In the genomic region with DNA sequence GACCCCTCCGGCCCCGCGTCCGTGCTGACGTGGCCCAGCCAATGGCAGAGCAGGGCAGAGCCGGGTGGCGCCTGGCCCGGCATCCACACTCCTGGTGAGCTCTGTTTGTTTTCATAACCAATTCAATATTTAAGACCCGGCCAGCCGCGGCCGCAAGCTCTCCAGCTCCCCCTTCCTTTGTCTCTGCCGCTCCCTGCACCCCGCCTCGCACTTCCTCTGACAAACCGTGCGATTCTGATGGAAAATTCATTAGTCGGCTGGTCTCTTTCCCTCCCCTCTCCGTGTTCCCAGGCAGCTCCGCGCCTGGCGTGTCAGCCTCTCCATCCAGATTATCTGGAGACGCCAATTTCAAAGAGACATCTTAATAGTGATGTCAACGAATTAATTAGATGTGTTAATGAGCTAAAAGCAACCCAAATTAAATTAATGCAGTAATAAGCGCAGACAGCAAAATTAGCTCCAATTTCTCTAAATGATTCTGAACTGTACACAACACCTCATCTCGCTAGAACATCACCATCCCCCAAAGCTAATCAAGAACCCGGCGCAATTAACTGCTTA, we compare ENCODE assay signal across 8 cellular contexts. TPM values are rescaled to one million over a fixed set of nuclear protein-coding genes. Genes with fewer than 3 reads are reported as not detected.
DNase-seq lines count a peak whose midpoint lies in the region; TF ChIP-seq lines count a peak whose summit lies in the region.

No MANE protein-coding gene starts in this region.

- H3K27me3 Mint-ChIP-seq in mesothelial cell of epicardium (ENCODE audit: low read depth): peaks cover 89% of the 10 kb centered on the region

- in situ Hi-C loops in astrocyte of the spinal cord (cut with HindIII; ENCODE audit: low sequenced_read_pairs): no loop called here

- peaks cover 5% of the 10 kb centered on the region for H3K4me1 Mint-ChIP-seq in mesothelial cell of epicardium

- CTCF ChIA-PET in GM10248 (lab: Yijun Ruan, JAX): interaction anchor here (0.9 to 1.2 kb wide), 4 partner anchors 9 to 70 kb away, joined by 3 to 4 read pairs (median 3); no protein-coding TSS in a partner anchor

- no peak overlapping the region for H3K4me3 ChIP-seq in astrocyte of the spinal cord (ENCODE audit: low read depth, low read length)

- H3K36me3 Mint-ChIP-seq in mesothelial cell of epicardium: peaks cover 3% of the 10 kb centered on the region

- peak; percentile 81 for DNase-seq in DMS79 treated with DMSO at 0.1 percent for 48 hours (lab: John Stamatoyannopoulos, UW)
- peak; percentile 63 for DNase-seq in NCI-H1092 treated with DMSO at 0.1 percent for 48 hours (lab: John Stamatoyannopoulos, UW)
- DNase-seq in astrocyte of the spinal cord (ENCODE audit: low read depth, low spot score): peak; percentile 79
- peak in 1 of 2 experiments; percentile 59 for DNase-seq in mesothelial cell of epicardium (ENCODE audit: low spot score in 2 of 2, unreplicated experiment in 2 of 2)
- DNase-seq in OCI-M1 (lab: John Stamatoyannopoulos, UW): no peak
- no peak for DNase-seq in HPDE6-E6E7 (ENCODE audit: extremely low spot score)
- DNase-seq in GM10248 (ENCODE audit: extremely low spot score): no peak
- DNase-seq in occipital lobe (lab: John Stamatoyannopoulos, UW): no peak

- TF ChIP-seq CTCF in astrocyte of the spinal cord (IDR thresholded peaks at IDR 0.05; ENCODE audit: low read depth, low read length) (peak; percentile 40), mesothelial cell of epicardium (IDR thresholded peaks at IDR 0.05; ENCODE audit: unreplicated experiment) (no peak), GM10248 (IDR thresholded peaks at IDR 0.05; ENCODE audit: control extremely low read depth, extremely low read depth, low read depth, missing control alignments) (no peak)

- peak overlapping the region; percentile 21 for H3K4me3 Mint-ChIP-seq in mesothelial cell of epicardium

- POLR2A ChIA-PET in GM10248 (lab: Yijun Ruan, JAX): no interaction called here

- H3K27ac Mint-ChIP-seq in mesothelial cell of epicardium: no peak overlapping the region

- peaks cover 3% of the 10 kb centered on the region for H3K9me3 Mint-ChIP-seq in mesothelial cell of epicardium

RNA-seq across cellular contexts. Expression of gene MICALL2, which starts 55.3 kb away (rescaled TPM):
- total RNA-seq in mesothelial cell of epicardium (18.5 to 21.1 TPM (median 18.9 TPM) in 3 replicates), occipital lobe (4.2 TPM)

Comparison
In these comparisons a context has a peak if more than half of its experiments do, and no peak if none do; other contexts are left out.
1. DNase-seq: peak in DMS79 treated with DMSO at 0.1 percent for 48 hours (single experiment), NCI-H1092 treated with DMSO at 0.1 percent for 48 hours (single experiment) and astrocyte of the spinal cord (single experiment); none in OCI-M1 (single experiment), HPDE6-E6E7 (single experiment), GM10248 (single experiment) and occipital lobe (single experiment).